17 cellular contexts compared by ENCODE assay signal in the genomic region with DNA sequence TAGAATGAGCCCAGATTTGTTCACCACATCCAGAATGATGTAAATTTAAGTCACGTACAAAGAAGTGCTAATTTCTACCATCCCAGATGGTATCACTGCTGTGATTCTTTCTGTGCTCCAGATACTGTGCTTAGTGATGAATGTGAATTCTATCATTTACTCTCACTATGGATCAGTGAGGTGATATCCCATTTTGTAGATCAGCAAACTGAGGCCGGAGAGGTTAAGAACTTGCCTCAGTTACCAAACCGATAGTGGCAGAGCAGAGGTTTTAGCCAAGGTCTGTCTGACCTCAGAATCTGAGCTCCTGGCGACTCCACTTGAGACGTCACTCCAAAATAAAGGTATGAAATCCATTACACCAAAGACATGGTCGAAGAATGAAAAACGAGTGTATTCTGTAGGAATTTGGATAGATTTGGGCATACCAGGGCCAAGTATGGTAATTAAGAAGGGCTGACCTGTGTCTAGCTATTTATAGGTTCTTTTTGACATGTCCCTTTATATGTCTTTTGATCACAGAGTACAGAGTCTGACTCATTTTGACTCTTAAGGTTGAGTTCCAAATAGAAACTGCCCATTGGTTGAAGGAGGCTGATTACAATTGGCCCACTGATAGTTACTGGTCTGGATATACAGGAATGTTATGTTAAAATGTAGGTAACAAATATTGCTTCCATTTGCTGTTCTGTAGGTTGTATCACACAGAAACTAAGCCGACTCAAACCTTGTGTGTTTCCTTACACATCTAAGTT.
"Had no signal": no experiment of that assay in that cellular context is flagged by ENCODE, and none has a peak within 500 bp of the region (broad histone marks: within the 10 kb centered on the region; RNA-seq: fewer than 3 reads in every experiment).

No MANE protein-coding gene starts in this region.

- H3K9me3 ChIP-seq: heart left ventricle, left ventricle myocardium inferior, pancreas, thyroid gland, uterus had no signal

- H3K27me3 ChIP-seq: brain microvascular endothelial cell, heart left ventricle, pancreas, thyroid gland, uterus had no signal

- ATAC-seq: heart left ventricle, pancreas had no signal

- H3K4me3 ChIP-seq: heart left ventricle, left ventricle myocardium inferior, pancreas, thyroid gland, uterus had no signal

- FAIRE-seq: islet of Langerhans, pancreas had no signal

- H3K27ac ChIP-seq: brain microvascular endothelial cell, heart left ventricle, left ventricle myocardium inferior, pancreas, thyroid gland, uterus had no signal

- H3K4me3 Mint-ChIP-seq: activated CD4-positive, alpha-beta memory T cell treated with anti-CD3 and anti-CD28 coated beads, Interleukin-2, amount 10 ng/mL, durations not matched to agents 7 days and 5 days; endodermal cell; memory B cell had no signal

- H3K27ac Mint-ChIP-seq: endodermal cell, memory B cell had no signal

- H3K27me3 Mint-ChIP-seq: activated CD4-positive, alpha-beta memory T cell treated with anti-CD3 and anti-CD28 coated beads, Interleukin-2, amount 10 ng/mL, durations not matched to agents 7 days and 5 days; memory B cell had no signal

- H3K36me3 ChIP-seq: brain microvascular endothelial cell, heart left ventricle, left ventricle myocardium inferior, pancreas, thyroid gland, uterus had no signal

- H3K4me1 ChIP-seq: left ventricle myocardium inferior, thyroid gland, uterus had no signal

- H3K9me3 Mint-ChIP-seq: activated CD4-positive, alpha-beta memory T cell treated with anti-CD3 and anti-CD28 coated beads, Interleukin-2, amount 10 ng/mL, durations not matched to agents 7 days and 5 days; activated naive CD4-positive, alpha-beta T cell treated with anti-CD3 and anti-CD28 coated beads, Interleukin-2, amount 50 U/mL, for 72 hours; memory B cell had no signal

- DNase-seq: activated CD4-positive, alpha-beta memory T cell treated with anti-CD3 and anti-CD28 coated beads, Interleukin-2, amount 10 ng/mL, durations not matched to agents 7 days and 5 days; activated CD4-positive, alpha-beta T cell treated with anti-CD3 and anti-CD28 coated beads for 1 hour; activated effector memory CD4-positive, alpha-beta T cell treated with Interleukin-2 at 50 U/mL for 16 hours; brain microvascular endothelial cell; endodermal cell; foreskin melanocyte; heart left ventricle; left ventricle myocardium inferior; pancreas; stimulated activated CD4-positive, alpha-beta T cell treated with anti-CD3 and anti-CD28 coated beads, Interleukin-15, amount 100 ng/mL, for 24 hours; stimulated activated CD4-positive, alpha-beta T cell treated with anti-CD3 and anti-CD28 coated beads, Interleukin-4, amount 100 ng/mL, for 24 hours; SW 1271; thyroid gland; uterus had no signal
